ENCODE assay signal across 1 cellular context in the genomic region with DNA sequence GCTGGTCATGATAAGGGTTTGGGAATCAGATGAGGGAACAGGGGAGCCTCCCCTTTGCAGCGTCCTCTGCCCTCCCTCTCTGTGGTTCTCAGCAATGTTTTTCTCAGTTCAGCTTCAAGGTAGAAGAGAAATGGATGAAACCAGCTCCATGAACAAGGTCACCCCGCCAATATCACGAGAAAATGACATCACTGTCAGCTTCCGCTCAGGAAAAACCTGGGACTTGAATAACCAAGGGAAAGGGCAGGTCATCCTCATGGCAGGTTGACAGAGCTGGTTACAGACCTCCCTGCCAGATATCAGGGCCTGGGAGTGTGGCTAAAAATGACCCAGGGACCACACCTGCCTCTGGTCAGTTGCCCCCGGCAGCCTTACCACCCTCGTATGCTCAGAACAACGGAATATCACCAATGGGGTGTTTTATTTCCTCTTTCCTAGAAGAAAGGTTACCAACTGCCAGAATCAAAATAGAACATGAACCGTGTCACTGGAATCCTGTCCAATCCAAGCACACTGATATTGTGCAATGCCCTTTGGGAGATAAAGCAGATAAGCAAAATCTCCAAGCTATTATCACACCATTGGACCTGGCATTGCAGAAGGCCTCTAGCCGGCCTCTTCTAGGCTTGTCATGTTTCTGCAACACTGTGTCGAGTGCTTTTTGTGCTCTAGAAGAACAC.
A peak's percentile ranks its signal among the peaks of the same experiment; 100 is the strongest.
TF ChIP-seq lines count a peak whose summit lies in the region.

No MANE protein-coding gene starts in this region.

TF ChIP-seq in K562, 482 proteins besides CTCF, POLR2A, EP300 and RAD21 (continued from another document and continues in another):
- TF ChIP-seq, protein P1, sequence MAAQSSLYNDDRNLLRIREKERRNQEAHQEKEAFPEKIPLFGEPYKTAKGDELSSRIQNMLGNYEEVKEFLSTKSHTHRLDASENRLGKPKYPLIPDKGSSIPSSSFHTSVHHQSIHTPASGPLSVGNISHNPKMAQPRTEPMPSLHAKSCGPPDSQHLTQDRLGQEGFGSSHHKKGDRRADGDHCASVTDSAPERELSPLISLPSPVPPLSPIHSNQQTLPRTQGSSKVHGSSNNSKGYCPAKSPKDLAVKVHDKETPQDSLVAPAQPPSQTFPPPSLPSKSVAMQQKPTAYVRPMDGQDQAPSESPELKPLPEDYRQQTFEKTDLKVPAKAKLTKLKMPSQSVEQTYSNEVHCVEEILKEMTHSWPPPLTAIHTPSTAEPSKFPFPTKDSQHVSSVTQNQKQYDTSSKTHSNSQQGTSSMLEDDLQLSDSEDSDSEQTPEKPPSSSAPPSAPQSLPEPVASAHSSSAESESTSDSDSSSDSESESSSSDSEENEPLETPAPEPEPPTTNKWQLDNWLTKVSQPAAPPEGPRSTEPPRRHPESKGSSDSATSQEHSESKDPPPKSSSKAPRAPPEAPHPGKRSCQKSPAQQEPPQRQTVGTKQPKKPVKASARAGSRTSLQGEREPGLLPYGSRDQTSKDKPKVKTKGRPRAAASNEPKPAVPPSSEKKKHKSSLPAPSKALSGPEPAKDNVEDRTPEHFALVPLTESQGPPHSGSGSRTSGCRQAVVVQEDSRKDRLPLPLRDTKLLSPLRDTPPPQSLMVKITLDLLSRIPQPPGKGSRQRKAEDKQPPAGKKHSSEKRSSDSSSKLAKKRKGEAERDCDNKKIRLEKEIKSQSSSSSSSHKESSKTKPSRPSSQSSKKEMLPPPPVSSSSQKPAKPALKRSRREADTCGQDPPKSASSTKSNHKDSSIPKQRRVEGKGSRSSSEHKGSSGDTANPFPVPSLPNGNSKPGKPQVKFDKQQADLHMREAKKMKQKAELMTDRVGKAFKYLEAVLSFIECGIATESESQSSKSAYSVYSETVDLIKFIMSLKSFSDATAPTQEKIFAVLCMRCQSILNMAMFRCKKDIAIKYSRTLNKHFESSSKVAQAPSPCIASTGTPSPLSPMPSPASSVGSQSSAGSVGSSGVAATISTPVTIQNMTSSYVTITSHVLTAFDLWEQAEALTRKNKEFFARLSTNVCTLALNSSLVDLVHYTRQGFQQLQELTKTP (IDR thresholded peaks at IDR 0.05; ENCODE audit: low read depth in 1 of 2, partially characterized antibody in 2 of 2) = peak in 1 of 2 experiments; percentile 68
- TF ChIP-seq MNT (conservative IDR thresholded peaks at IDR 0.05) (no peak), HNRNPLL (IDR thresholded peaks at IDR 0.05; ENCODE audit: low read depth, low read length, poor library complexity, severe bottlenecking) (no peak), OTX1 (CRISPR knock-in tag; IDR thresholded peaks at IDR 0.05) (no peak), SETDB1 (IDR thresholded peaks at IDR 0.05; ENCODE audit: low read length) (no peak), MCM2 (IDR thresholded peaks at IDR 0.05; ENCODE audit: low read depth) (no peak), ZNF384 (IDR thresholded peaks at IDR 0.05; ENCODE audit: low read depth, low read length) (no peak), ZNF197 (CRISPR knock-in tag; IDR thresholded peaks at IDR 0.05; ENCODE audit: low read depth) (no peak; the same call in 1 of the 2 replicates), HEY1 (CRISPR knock-in tag; IDR thresholded peaks at IDR 0.05; ENCODE audit: borderline replicate concordance) (no peak), ZNF639 (CRISPR knock-in tag; conservative IDR thresholded peaks at IDR 0.05 in 1 of 2, IDR thresholded peaks at IDR 0.05 in 1 of 2) (peak in 1 of 2 experiments; percentile 74; a peak in 1 of 4 replicates), TRIM24 (IDR thresholded peaks at IDR 0.05) (peak; percentile 77 to 90; a peak in 3 of 4 replicates), DDX20 (tag; IDR thresholded peaks at IDR 0.05; ENCODE audit: low read depth) (peak; percentile 46; the same call in 1 of the 2 replicates), HDAC3 (IDR thresholded peaks at IDR 0.05; ENCODE audit: borderline replicate concordance, partially characterized antibody) (peak; percentile 46), CEBPZ (IDR thresholded peaks at IDR 0.05; ENCODE audit: borderline replicate concordance, low read depth, low read length) (no peak), POLR2AphosphoS5 (IDR thresholded peaks at IDR 0.05; ENCODE audit: control insufficient read depth, insufficient read depth, low read depth, low read length) (0 out of 2 replicates have a peak, but pooled peaks have one; percentile 22), SFPQ (IDR thresholded peaks at IDR 0.05; ENCODE audit: low read depth, low read length) (no peak), TRIM25 (IDR thresholded peaks at IDR 0.05; ENCODE audit: borderline replicate concordance) (no peak), L3MBTL2 (IDR thresholded peaks at IDR 0.05) (peak; percentile 78), DPF2 (IDR thresholded peaks at IDR 0.05) (peak; percentile 81), BMI1 (IDR thresholded peaks at IDR 0.05; ENCODE audit: low read length) (no peak), RNF219 (CRISPR knock-in tag; IDR thresholded peaks at IDR 0.05) (no peak), PKNOX1 (IDR thresholded peaks at IDR 0.05) (peak; percentile 47; the same call in 1 of the 2 replicates), ZNF717 (CRISPR knock-in tag; IDR thresholded peaks at IDR 0.05) (no peak), GTF2A2 (tag; IDR thresholded peaks at IDR 0.05) (no peak)
- TF ChIP-seq, protein P2, sequence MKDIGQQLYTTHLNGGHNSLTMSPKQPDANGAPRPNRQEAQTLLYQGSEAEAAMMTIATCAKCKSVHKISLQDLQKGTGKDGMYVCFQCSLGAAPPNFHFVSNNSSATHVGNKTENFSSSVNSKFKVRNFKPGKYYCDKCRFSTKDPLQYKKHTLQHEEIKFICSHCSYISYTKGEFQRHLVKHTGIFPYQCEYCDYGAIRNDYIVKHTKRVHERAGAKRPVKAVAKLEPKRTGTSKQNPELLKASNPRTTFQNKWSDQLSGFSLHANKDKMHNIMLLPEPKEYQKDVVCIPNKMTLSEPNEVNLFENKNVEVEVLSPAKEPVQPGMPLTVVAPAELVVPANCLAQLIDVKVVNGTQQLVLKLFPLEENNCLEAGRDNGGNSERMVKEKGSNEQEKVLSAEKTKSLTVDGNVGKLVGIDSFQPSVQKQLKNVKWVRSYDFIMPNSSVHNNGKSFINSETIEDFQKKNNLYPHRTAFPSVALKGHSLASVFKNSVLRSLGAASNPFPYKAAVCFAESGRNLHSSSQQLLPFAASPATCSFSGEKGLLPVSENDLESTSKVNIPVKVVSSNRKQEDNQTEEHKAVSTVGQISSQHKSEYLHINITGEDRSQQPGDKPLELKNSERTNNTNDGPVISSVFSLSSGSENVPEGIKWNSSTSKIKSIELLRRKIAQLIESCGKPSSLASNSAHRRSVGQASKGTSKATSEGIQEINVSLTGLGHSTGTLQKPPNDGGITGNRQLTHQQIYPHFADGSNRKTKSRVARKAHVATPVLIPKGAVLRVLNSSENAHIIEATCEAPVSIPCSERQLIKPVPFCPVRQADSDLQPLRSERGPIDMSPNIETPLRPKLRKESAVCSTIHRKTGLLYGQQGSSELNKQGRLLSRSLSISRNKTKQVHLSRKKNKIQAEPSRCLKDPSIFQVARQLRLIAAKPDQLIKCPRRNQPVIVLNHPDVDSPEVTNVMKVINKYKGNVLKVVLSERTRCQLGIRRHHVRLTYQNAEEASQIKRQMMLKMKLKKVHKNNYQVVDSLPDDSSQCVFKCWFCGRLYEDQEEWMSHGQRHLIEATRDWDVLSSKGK (CRISPR knock-in tag; IDR thresholded peaks at IDR 0.05) = no peak
